24 cellular contexts compared by ENCODE assay signal in genomic region chr3:186075489-186075888, GRCh38.
"Had no signal": no experiment of that assay in that cellular context is flagged by ENCODE, and none has a peak within 500 bp of the region (broad histone marks: within the 10 kb centered on the region; RNA-seq: fewer than 3 reads in every experiment).

No MANE protein-coding gene starts in this region.

- H3K4me1 ChIP-seq: SJCRH30 had no signal

- H3K36me3 Mint-ChIP-seq: activated naive CD4-positive, alpha-beta T cell treated with anti-CD3 and anti-CD28 coated beads, Interleukin-2, amount 10 ng/mL, durations not matched to agents 7 days and 5 days had no signal

- ATAC-seq: activated CD4-positive, alpha-beta T cell treated with anti-CD3 and anti-CD28 coated beads for 36 hours; activated CD8-positive, alpha-beta T cell treated with anti-CD3 and anti-CD28 coated beads for 36 hours; activated T-cell treated with anti-CD3 and anti-CD28 coated beads, Interleukin-2, amount 50 U/mL, for 72 hours had no signal

- H3K27ac ChIP-seq: adrenal gland, SJCRH30, VCaP had no signal

- H3K9me3 ChIP-seq: adrenal gland had no signal

- H3K4me3 ChIP-seq: adrenal gland, SJCRH30 had no signal

- H3K4me2 ChIP-seq: SK-N-SH had no signal

- H3K27me3 ChIP-seq: adrenal gland, SJCRH30 had no signal

- H3K4me1 Mint-ChIP-seq: activated CD4-positive, alpha-beta T cell treated with anti-CD3 and anti-CD28 coated beads for 36 hours; activated naive CD4-positive, alpha-beta T cell treated with anti-CD3 and anti-CD28 coated beads, Interleukin-2, amount 10 ng/mL, durations not matched to agents 7 days and 5 days had no signal

- H3K27ac Mint-ChIP-seq: activated CD4-positive, alpha-beta T cell treated with anti-CD3 and anti-CD28 coated beads for 36 hours; activated CD8-positive, alpha-beta T cell treated with anti-CD3 and anti-CD28 coated beads for 36 hours; activated naive CD4-positive, alpha-beta T cell treated with anti-CD3 and anti-CD28 coated beads, Interleukin-2, amount 10 ng/mL, durations not matched to agents 7 days and 5 days; activated naive CD8-positive, alpha-beta T cell treated with anti-CD3 and anti-CD28 coated beads, Interleukin-2, amount 10 ng/mL, durations not matched to agents 7 days and 5 days; activated T-cell treated with anti-CD3 and anti-CD28 coated beads, Interleukin-2, amount 50 U/mL, for 72 hours; activated T-helper 2 cell treated with anti-CD3 and anti-CD28 coated beads, Interferon-gamma antibody, Interleukin-2, Interleukin-4, amounts not matched to agents 10 μg/mL and 5 μg/mL and 100 μg/mL, durations not matched to agents 14 hours and 24 hours and 36 hours had no signal

- H3K9ac ChIP-seq: SK-N-SH had no signal

- DNase-seq: activated CD4-positive, alpha-beta T cell treated with anti-CD3 and anti-CD28 coated beads for 36 hours; activated CD8-positive, alpha-beta memory T cell treated with anti-CD3 and anti-CD28 coated beads, Interleukin-2, amount 50 U/mL, for 4 hours; activated CD8-positive, alpha-beta T cell treated with anti-CD3 and anti-CD28 coated beads for 36 hours; activated gamma-delta T cell treated with Interleukin-2 at 50 U/mL for 16 hours; activated naive CD4-positive, alpha-beta T cell treated with anti-CD3 and anti-CD28 coated beads, Interleukin-2, amount 10 ng/mL, durations not matched to agents 7 days and 5 days; activated naive CD8-positive, alpha-beta T cell treated with anti-CD3 and anti-CD28 coated beads, Interleukin-2, amount 10 ng/mL, durations not matched to agents 7 days and 5 days; activated T-cell treated with anti-CD3 and anti-CD28 coated beads, Interleukin-2, amount 50 U/mL, for 72 hours; adrenal gland; anterior cingulate cortex; central memory CD4-positive, alpha-beta T cell; MM.1S; NCI-H1105; NCI-H1436; NCI-H1694 treated with DMSO at 0.1 percent for 48 hours; NCI-H2029 treated with DMSO at 0.1 percent for 48 hours; NCI-H345; NCI-H510A; NCI-H69; NK-92 treated with Interleukin-12 subunit alpha and Interleukin-12 subunit beta, amount 100 ng/mL, for 24 hours; SJCRH30; SK-N-SH; T-helper 1 cell had no signal

- H3K4me3 Mint-ChIP-seq: activated CD4-positive, alpha-beta T cell treated with anti-CD3 and anti-CD28 coated beads for 36 hours; activated CD8-positive, alpha-beta T cell treated with anti-CD3 and anti-CD28 coated beads for 36 hours; activated naive CD4-positive, alpha-beta T cell treated with anti-CD3 and anti-CD28 coated beads, Interleukin-2, amount 10 ng/mL, durations not matched to agents 7 days and 5 days; activated naive CD8-positive, alpha-beta T cell treated with anti-CD3 and anti-CD28 coated beads, Interleukin-2, amount 10 ng/mL, durations not matched to agents 7 days and 5 days; activated T-cell treated with anti-CD3 and anti-CD28 coated beads, Interleukin-2, amount 50 U/mL, for 72 hours had no signal
